In genomic region chr20:43583982-43584432, GRCh38 we compare ENCODE assay signal across 1 cellular context.
TF ChIP-seq lines count a peak whose summit lies in the region.

No MANE protein-coding gene starts in this region.

TF ChIP-seq in GM23338, 12 proteins besides CTCF, POLR2A, EP300 and RAD21 (continued from another document):
- no peak for TF ChIP-seq ETS1 (IDR thresholded peaks at IDR 0.05)
